24 cellular contexts compared by ENCODE assay signal in genomic region chr12:98469108-98469507, GRCh38. TPM values are rescaled to one million over a fixed set of nuclear protein-coding genes. Genes with fewer than 3 reads are reported as not detected.
A peak's percentile ranks its signal among the peaks of the same experiment; 100 is the strongest.
DNase-seq lines count a peak whose midpoint lies in the region; ATAC-seq lines count a peak whose summit lies in the region.
"Had no signal": no experiment of that assay in that cellular context is flagged by ENCODE, and none has a peak within 500 bp of the region (broad histone marks: within the 10 kb centered on the region; RNA-seq: fewer than 3 reads in every experiment).

No MANE protein-coding gene starts in this region.

- H3K4me1 Mint-ChIP-seq in activated T-cell treated with anti-CD3 and anti-CD28 coated beads, Interleukin-2, amount 50 U/mL, for 72 hours (ENCODE audit: low read depth) = peaks cover 26% of the 10 kb centered on the region
- no peaks in the 10 kb centered on the region for H3K4me1 Mint-ChIP-seq in stimulated activated naive CD8-positive, alpha-beta T cell treated with anti-CD3 and anti-CD28 coated beads, Interleukin-15, amount 100 ng/mL, for 72 hours
- H3K4me1 Mint-ChIP-seq: activated naive CD4-positive, alpha-beta T cell treated with anti-CD3 and anti-CD28 coated beads, Interleukin-2, amount 10 ng/mL, durations not matched to agents 7 days and 5 days had no signal

- peak in 1 of 2 donors; percentile 13 for DNase-seq in activated T-cell treated with anti-CD3 and anti-CD28 coated beads, Interleukin-2, amount 50 U/mL, for 72 hours
- DNase-seq in activated T-cell treated with anti-CD3 and anti-CD28 coated beads, Interleukin-2, amount 50 U/mL, for 48 hours = no peak
- no peak for DNase-seq in stimulated activated naive CD8-positive, alpha-beta T cell treated with anti-CD3 and anti-CD28 coated beads, Interleukin-15, amount 100 ng/mL, for 72 hours
- DNase-seq in NCI-H2029 treated with DMSO at 0.1 percent for 48 hours (lab: John Stamatoyannopoulos, UW) = no peak
- no peak for DNase-seq in activated CD4-positive, alpha-beta T cell treated with anti-CD3 and anti-CD28 coated beads for 1 hour
- DNase-seq in stimulated activated naive CD4-positive, alpha-beta T cell treated with Interleukin-2 at 50 U/mL for 16 hours (lab: John Stamatoyannopoulos, UW) = no peak
- DNase-seq: activated naive CD4-positive, alpha-beta T cell treated with anti-CD3 and anti-CD28 coated beads, Interleukin-2, amount 10 ng/mL, durations not matched to agents 7 days and 5 days; activated T-cell treated with anti-CD3 and anti-CD28 coated beads, Interleukin-2, amount 50 U/mL, for 4 hours; AML-193; amniotic stem cell; CD8-positive, alpha-beta T cell; cerebellar nuclear complex; gastrocnemius medialis; MV-4-11; NCI-H510A; right cardiac atrium; RPMI8226; SJCRH30; stomach; SW 1271; uterus had no signal

- H3K36me3 Mint-ChIP-seq in activated T-cell treated with anti-CD3 and anti-CD28 coated beads, Interleukin-2, amount 50 U/mL, for 72 hours (ENCODE audit: insufficient read depth in 2 of 2) = no peaks in the 10 kb centered on the region
- H3K36me3 Mint-ChIP-seq: activated naive CD4-positive, alpha-beta T cell treated with anti-CD3 and anti-CD28 coated beads, Interleukin-2, amount 10 ng/mL, durations not matched to agents 7 days and 5 days; brain; CD8-positive, alpha-beta T cell had no signal

- peak; percentile 21 to 61 for ATAC-seq in activated T-cell treated with anti-CD3 and anti-CD28 coated beads, Interleukin-2, amount 50 U/mL, for 72 hours (replicated peaks in 1 of 2)
- peak; percentile 41 for ATAC-seq in GM19463 (IDR thresholded peaks at IDR 0.05; ENCODE audit: unreplicated experiment)
- ATAC-seq in HG03565 (IDR thresholded peaks at IDR 0.05; ENCODE audit: unreplicated experiment) = peak; percentile 39
- ATAC-seq in stimulated activated naive CD8-positive, alpha-beta T cell treated with anti-CD3 and anti-CD28 coated beads, Interleukin-15, amount 100 ng/mL, for 72 hours = peak; percentile 35
- ATAC-seq: activated T-cell treated with anti-CD3 and anti-CD28 coated beads, Interleukin-2, amount 50 U/mL, for 4 hours; CD8-positive, alpha-beta T cell; gastrocnemius medialis; right cardiac atrium had no signal

- H3K27ac Mint-ChIP-seq in activated T-cell treated with anti-CD3 and anti-CD28 coated beads, Interleukin-2, amount 50 U/mL, for 72 hours = no peak overlapping the region
- no peak overlapping the region for H3K27ac Mint-ChIP-seq in stimulated activated naive CD8-positive, alpha-beta T cell treated with anti-CD3 and anti-CD28 coated beads, Interleukin-15, amount 100 ng/mL, for 72 hours
- H3K27ac Mint-ChIP-seq: activated naive CD4-positive, alpha-beta T cell treated with anti-CD3 and anti-CD28 coated beads, Interleukin-2, amount 10 ng/mL, durations not matched to agents 7 days and 5 days; brain; CD8-positive, alpha-beta T cell had no signal

- H3K9me3 Mint-ChIP-seq in activated T-cell treated with anti-CD3 and anti-CD28 coated beads, Interleukin-2, amount 50 U/mL, for 72 hours = no peaks in the 10 kb centered on the region
- no peaks in the 10 kb centered on the region for H3K9me3 Mint-ChIP-seq in stimulated activated naive CD8-positive, alpha-beta T cell treated with anti-CD3 and anti-CD28 coated beads, Interleukin-15, amount 100 ng/mL, for 72 hours
- H3K9me3 Mint-ChIP-seq: activated naive CD4-positive, alpha-beta T cell treated with anti-CD3 and anti-CD28 coated beads, Interleukin-2, amount 10 ng/mL, durations not matched to agents 7 days and 5 days; activated T-cell treated with anti-CD3 and anti-CD28 coated beads, Interleukin-2, amount 50 U/mL, for 4 hours; CD8-positive, alpha-beta T cell had no signal

- H3K4me3 Mint-ChIP-seq in activated T-cell treated with anti-CD3 and anti-CD28 coated beads, Interleukin-2, amount 50 U/mL, for 72 hours = no peak overlapping the region
- no peak overlapping the region for H3K4me3 Mint-ChIP-seq in stimulated activated naive CD8-positive, alpha-beta T cell treated with anti-CD3 and anti-CD28 coated beads, Interleukin-15, amount 100 ng/mL, for 72 hours
- H3K4me3 Mint-ChIP-seq: activated naive CD4-positive, alpha-beta T cell treated with anti-CD3 and anti-CD28 coated beads, Interleukin-2, amount 10 ng/mL, durations not matched to agents 7 days and 5 days; activated T-cell treated with anti-CD3 and anti-CD28 coated beads, Interleukin-2, amount 50 U/mL, for 4 hours; brain; CD8-positive, alpha-beta T cell had no signal

- H3K27me3 Mint-ChIP-seq in activated T-cell treated with anti-CD3 and anti-CD28 coated beads, Interleukin-2, amount 50 U/mL, for 72 hours (ENCODE audit: low read depth) = peaks cover 6% of the 10 kb centered on the region
- no peaks in the 10 kb centered on the region for H3K27me3 Mint-ChIP-seq in stimulated activated naive CD8-positive, alpha-beta T cell treated with anti-CD3 and anti-CD28 coated beads, Interleukin-15, amount 100 ng/mL, for 72 hours

RNA-seq across cellular contexts. Expression of gene TMPO, which starts 46.3 kb away (rescaled TPM):
- total RNA-seq in activated T-cell treated with anti-CD3 and anti-CD28 coated beads, Interleukin-2, amount 50 U/mL, for 72 hours = 100 to 1,000 TPM; 236 to 248 TPM
